15 cellular contexts compared by ENCODE assay signal in genomic region chr2:15230599-15231192, GRCh38.
"Had no signal": no experiment of that assay in that cellular context is flagged by ENCODE, and none has a peak within 500 bp of the region (broad histone marks: within the 10 kb centered on the region; RNA-seq: fewer than 3 reads in every experiment).

No MANE protein-coding gene starts in this region.

- H3K9ac ChIP-seq: parathyroid adenoma had no signal

- H3K9me3 ChIP-seq: sigmoid colon, uterus had no signal

- FAIRE-seq: colon had no signal

- H3K4me3 ChIP-seq: hepatocyte, sigmoid colon, skin epidermis, uterus had no signal

- H3K4me1 ChIP-seq: parathyroid adenoma, sigmoid colon, uterus had no signal

- H3K27me3 Mint-ChIP-seq: naive thymus-derived CD4-positive, alpha-beta T cell had no signal

- H3K27ac ChIP-seq: hepatocyte, parathyroid adenoma, sigmoid colon, skin epidermis, uterus had no signal

- ATAC-seq: left colon; naive thymus-derived CD4-positive, alpha-beta T cell had no signal

- H3K4me3 Mint-ChIP-seq: naive thymus-derived CD4-positive, alpha-beta T cell; neural crest cell had no signal

- H2AFZ ChIP-seq: hepatocyte, parathyroid adenoma had no signal

- DNase-seq: cerebellar nuclear complex; dermis blood vessel endothelial cell; foreskin melanocyte; left colon; naive thymus-derived CD4-positive, alpha-beta T cell; occipital lobe; sigmoid colon; stimulated activated naive CD4-positive, alpha-beta T cell treated with Interleukin-2 at 50 U/mL for 16 hours; trophoblast cell; uterus had no signal

- H3K27me3 ChIP-seq: hepatocyte, sigmoid colon, uterus had no signal

- H3K9me3 Mint-ChIP-seq: naive thymus-derived CD4-positive, alpha-beta T cell had no signal

- H3K79me2 ChIP-seq: hepatocyte, parathyroid adenoma had no signal

- H3K4me2 ChIP-seq: hepatocyte had no signal

- H3K36me3 ChIP-seq: uterus had no signal
